Comparison of ENCODE assay signal across 13 cellular contexts in the genomic region with DNA sequence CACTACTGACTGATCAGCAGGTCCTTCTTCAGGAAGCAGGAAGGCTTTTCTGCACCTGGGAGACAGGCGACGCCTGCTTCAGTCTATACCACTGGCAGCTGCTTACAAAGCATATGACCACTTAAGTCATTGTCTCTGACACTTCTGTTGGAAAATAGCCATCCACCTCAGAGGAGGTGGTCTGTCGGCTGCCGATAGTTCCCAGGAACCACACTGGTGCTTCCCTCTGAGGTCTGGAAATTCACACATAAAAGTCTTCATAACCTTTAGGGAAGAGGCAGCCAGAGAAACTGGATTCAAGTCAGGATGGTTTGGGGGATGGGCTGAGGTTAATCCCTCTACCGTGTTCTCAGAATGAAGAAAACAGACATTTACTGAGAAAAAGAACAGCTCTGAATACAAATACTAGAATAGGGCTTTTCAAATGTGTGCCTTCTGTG. TPM values are rescaled to one million over a fixed set of nuclear protein-coding genes. Genes with fewer than 3 reads are reported as not detected.
DNase-seq lines count a peak whose midpoint lies in the region; ATAC-seq and TF ChIP-seq lines count a peak whose summit lies in the region.
"Had no signal": no experiment of that assay in that cellular context is flagged by ENCODE, and none has a peak within 500 bp of the region (broad histone marks: within the 10 kb centered on the region; RNA-seq: fewer than 3 reads in every experiment).

No MANE protein-coding gene starts in this region.

- TF ChIP-seq POLR2A in stomach (IDR thresholded peaks at IDR 0.05) = no peak

- H3K4me1 ChIP-seq in stomach = peaks cover 18 to 43% (median 31%) of the 10 kb centered on the region in 4 donors

- no peaks in the 10 kb centered on the region for H3K27me3 ChIP-seq in stomach

- H3K9me3 ChIP-seq in stomach = no peaks in the 10 kb centered on the region

- ATAC-seq in GM18520 (IDR thresholded peaks at IDR 0.05; ENCODE audit: unreplicated experiment) = no peak
- no peak for ATAC-seq in HG02981 (IDR thresholded peaks at IDR 0.05; ENCODE audit: unreplicated experiment)
- no peak for ATAC-seq in GM19351 (IDR thresholded peaks at IDR 0.05; ENCODE audit: unreplicated experiment)
- ATAC-seq: naive thymus-derived CD8-positive, alpha-beta T cell; stimulated activated naive CD8-positive, alpha-beta T cell treated with anti-CD3 and anti-CD28 coated beads, Interleukin-15, Interleukin-2, amounts not matched to agents 100 U/mL and 50 U/mL, for 24 hours had no signal

- TF ChIP-seq EP300 in stomach (IDR thresholded peaks at IDR 0.05) = no peak

- no peak for TF ChIP-seq CTCF in fibroblast of mammary gland (conservative IDR thresholded peaks at IDR 0.05; ENCODE audit: control insufficient read depth, insufficient read depth, low read depth, low read length)
- no peak for TF ChIP-seq CTCF in stomach (IDR thresholded peaks at IDR 0.05)

- H3K4me3 ChIP-seq in fibroblast of mammary gland (ENCODE audit: control insufficient read depth, low read depth, low read length) (no peak overlapping the region), stomach (no peak overlapping the region)

- DNase-seq in NCI-H1417 (lab: John Stamatoyannopoulos, UW) (peak; percentile 34 to 66 (median 63)), NCI-H1417 treated with DMSO at 0.1 percent for 48 hours (lab: John Stamatoyannopoulos, UW) (no peak), NCI-H345 (lab: John Stamatoyannopoulos, UW) (peak; percentile 49), fibroblast of mammary gland (ENCODE audit: low read depth) (peak; percentile 52), stomach (peak; percentile 7)
- DNase-seq: activated CD4-positive, alpha-beta T cell treated with anti-CD3 and anti-CD28 coated beads for 48 hours; activated naive CD4-positive, alpha-beta T cell treated with anti-CD3 and anti-CD28 coated beads, Interleukin-2, amount 10 ng/mL, durations not matched to agents 7 days and 5 days; GF-D8; naive thymus-derived CD8-positive, alpha-beta T cell; stimulated activated naive CD8-positive, alpha-beta T cell treated with anti-CD3 and anti-CD28 coated beads, Interleukin-15, Interleukin-2, amounts not matched to agents 100 U/mL and 50 U/mL, for 24 hours had no signal

- intact Hi-C loops in stomach (cut with DNase I; ENCODE audit: low total_unique reads) = loop anchor here (10.0 kb wide), 1 partner anchor 207 kb away; no protein-coding TSS in a partner anchor

- no peaks in the 10 kb centered on the region for H3K36me3 ChIP-seq in stomach

- peak overlapping the region in 2 of 5 donors; percentile 59 to 68 for H3K27ac ChIP-seq in stomach

- WGBS in stomach, 5 donors = 76 to 93% (median 83%) methylated on average over 5 of the region's 5 CpGs

RNA-seq across cellular contexts. Expression of a gene that starts 15.6 kb away (rescaled TPM):
- total RNA-seq in stomach = 100 to 1,000 TPM in 4 of 5 donors, 10 to 100 TPM in 1; 68.9 to 269 (median 130) TPM
- polyA plus RNA-seq in stomach = 100 to 1,000 TPM; 169 to 289 (median 267) TPM

RNA-seq across cellular contexts. Expression of a gene that starts 47.9 kb away (rescaled TPM):
- 10 to 100 TPM; 13.0 to 94.6 (median 42.6) TPM for total RNA-seq in stomach
- 10 to 100 TPM; 19.9 to 69.6 (median 26.1) TPM for polyA plus RNA-seq in stomach
